Comparison of ENCODE assay signal across 24 cellular contexts in the genomic region with DNA sequence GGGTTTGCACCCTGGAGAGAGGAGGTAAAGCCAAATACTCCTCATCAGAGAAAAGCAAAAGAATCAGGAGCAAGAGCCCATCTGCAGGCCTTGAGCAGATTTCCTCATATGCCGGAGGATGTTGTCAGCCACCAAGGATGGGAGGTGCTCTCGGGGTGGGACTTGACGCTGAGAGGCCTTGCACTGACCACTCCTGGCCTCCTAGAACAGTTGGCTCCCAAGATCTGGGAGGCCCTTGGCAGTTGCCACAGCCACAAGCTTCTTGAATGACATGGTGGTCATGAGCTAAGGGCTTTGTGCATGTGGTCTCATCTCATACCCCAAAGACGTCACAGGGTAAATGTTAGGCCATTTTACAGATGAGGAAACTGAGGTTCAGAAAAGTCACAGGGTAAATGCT.
"Had no signal": no experiment of that assay in that cellular context is flagged by ENCODE, and none has a peak within 500 bp of the region (broad histone marks: within the 10 kb centered on the region; RNA-seq: fewer than 3 reads in every experiment).

No MANE protein-coding gene starts in this region.

- H3K27ac ChIP-seq: brain microvascular endothelial cell, KMS-11, Peyer's patch, RWPE1, SJSA1 had no signal

- H3K4me3 ChIP-seq: MG63, Peyer's patch, SJSA1 had no signal

- H3K27me3 Mint-ChIP-seq: activated naive CD4-positive, alpha-beta T cell treated with anti-CD3 and anti-CD28 coated beads, Interleukin-2, amount 10 ng/mL, durations not matched to agents 7 days and 5 days; activated naive CD8-positive, alpha-beta T cell treated with anti-CD3 and anti-CD28 coated beads for 36 hours had no signal

- H3K27me3 ChIP-seq: brain microvascular endothelial cell, MG63, Peyer's patch, SJSA1 had no signal

- H3K4me2 ChIP-seq: KMS-11 had no signal

- H3K36me3 ChIP-seq: brain microvascular endothelial cell, MG63, Peyer's patch, SJSA1 had no signal

- H3K9ac ChIP-seq: KMS-11 had no signal

- H3K9me3 Mint-ChIP-seq: activated CD4-positive, alpha-beta memory T cell treated with anti-CD3 and anti-CD28 coated beads for 36 hours; activated naive CD4-positive, alpha-beta T cell treated with anti-CD3 and anti-CD28 coated beads, Interleukin-2, amount 10 ng/mL, durations not matched to agents 7 days and 5 days; activated naive CD8-positive, alpha-beta T cell treated with anti-CD3 and anti-CD28 coated beads for 36 hours; activated T-cell treated with anti-CD3 and anti-CD28 coated beads, Interleukin-2, amount 50 U/mL, for 4 hours; T-helper 1 cell treated with Interleukin-12 subunit alpha and Interleukin-12 subunit beta and Interleukin-4 antibody, amounts not matched to agents 30 μg/mL and 1 μg/mL, for 36 hours; WTC11 had no signal

- H3K27ac Mint-ChIP-seq: activated CD4-positive, alpha-beta memory T cell treated with anti-CD3 and anti-CD28 coated beads for 36 hours; activated naive CD4-positive, alpha-beta T cell treated with anti-CD3 and anti-CD28 coated beads, Interleukin-2, amount 10 ng/mL, durations not matched to agents 7 days and 5 days; activated naive CD8-positive, alpha-beta T cell treated with anti-CD3 and anti-CD28 coated beads for 36 hours; T-helper 1 cell treated with Interleukin-12 subunit alpha and Interleukin-12 subunit beta and Interleukin-4 antibody, amounts not matched to agents 30 μg/mL and 1 μg/mL, for 36 hours; WTC11 had no signal

- H3K4me1 Mint-ChIP-seq: activated naive CD4-positive, alpha-beta T cell treated with anti-CD3 and anti-CD28 coated beads, Interleukin-2, amount 10 ng/mL, durations not matched to agents 7 days and 5 days; activated naive CD8-positive, alpha-beta T cell treated with anti-CD3 and anti-CD28 coated beads for 36 hours had no signal

- H3K36me3 Mint-ChIP-seq: activated CD4-positive, alpha-beta memory T cell treated with anti-CD3 and anti-CD28 coated beads for 36 hours; activated naive CD4-positive, alpha-beta T cell treated with anti-CD3 and anti-CD28 coated beads, Interleukin-2, amount 10 ng/mL, durations not matched to agents 7 days and 5 days; activated naive CD8-positive, alpha-beta T cell treated with anti-CD3 and anti-CD28 coated beads for 36 hours; WTC11 had no signal

- H3K4me3 Mint-ChIP-seq: activated CD4-positive, alpha-beta memory T cell treated with anti-CD3 and anti-CD28 coated beads for 36 hours; activated naive CD4-positive, alpha-beta T cell treated with anti-CD3 and anti-CD28 coated beads, Interleukin-2, amount 10 ng/mL, durations not matched to agents 7 days and 5 days; activated naive CD8-positive, alpha-beta T cell treated with anti-CD3 and anti-CD28 coated beads for 36 hours; activated T-cell treated with anti-CD3 and anti-CD28 coated beads, Interleukin-2, amount 50 U/mL, for 4 hours; T-helper 1 cell treated with Interleukin-12 subunit alpha and Interleukin-12 subunit beta and Interleukin-4 antibody, amounts not matched to agents 30 μg/mL and 1 μg/mL, for 36 hours; WTC11 had no signal

- H3K9me3 ChIP-seq: MG63, Peyer's patch, SJSA1 had no signal

- DNase-seq: activated CD4-positive, alpha-beta memory T cell treated with anti-CD3 and anti-CD28 coated beads for 36 hours; activated CD4-positive, alpha-beta T cell treated with anti-CD3 and anti-CD28 coated beads for 48 hours; activated CD4-positive, CD25-positive, alpha-beta regulatory T cell treated with anti-CD3 and anti-CD28 coated beads, Interleukin-2, amount 50 U/mL, for 72 hours; activated CD8-positive, alpha-beta memory T cell treated with anti-CD3 and anti-CD28 coated beads for 24 hours; activated gamma-delta T cell treated with Interleukin-2 at 50 U/mL for 16 hours; activated naive CD4-positive, alpha-beta T cell treated with anti-CD3 and anti-CD28 coated beads, Interleukin-2, amount 10 ng/mL, durations not matched to agents 7 days and 5 days; activated naive CD8-positive, alpha-beta T cell treated with anti-CD3 and anti-CD28 coated beads for 36 hours; activated T-cell treated with anti-CD3 and anti-CD28 coated beads, Interleukin-2, amount 50 U/mL, for 4 hours; brain microvascular endothelial cell; NCI-H1105; NCI-H1436; NCI-H1694 treated with DMSO at 0.1 percent for 48 hours; NCI-H2029 treated with DMSO at 0.1 percent for 48 hours; NCI-H345; NCI-H510A; Peyer's patch; SHP77; SW 1271 had no signal

- H3K4me1 ChIP-seq: Peyer's patch, SJSA1 had no signal
